8 cellular contexts compared by ENCODE assay signal in genomic region chr5:177455036-177455660, GRCh38. TPM values are rescaled to one million over a fixed set of nuclear protein-coding genes. Genes with fewer than 3 reads are reported as not detected.
A peak's percentile ranks its signal among the peaks of the same experiment; 100 is the strongest.
DNase-seq lines count a peak whose midpoint lies in the region; ATAC-seq and TF ChIP-seq lines count a peak whose summit lies in the region.

No MANE protein-coding gene starts in this region.

- TF ChIP-seq CTCF in AG04449 (IDR thresholded peaks at IDR 0.05; ENCODE audit: insufficient read depth, low read length, missing control alignments) (peak; percentile 74), left lung (IDR thresholded peaks at IDR 0.05) (peak; percentile 61 to 71)

- CTCF ChIA-PET in AG04449 (lab: Yijun Ruan, JAX) = interaction anchor here (0.7 to 21.1 kb wide), 27 partner anchors 10 to 341 kb away, joined by 3 to 412 read pairs (median 7); partner anchors contain the start of genes DBN1, DDX41, F12 and GRK6

- intact Hi-C loops in left lung (cut with DNase I) = loop anchor here (10.0 kb wide), 2 partner anchors 60 to 130 kb away; no protein-coding TSS in a partner anchor

- peaks cover 0 to 42% of the 10 kb centered on the region in 2 donors for H3K27me3 ChIP-seq in left lung

- peak overlapping the region; percentile 72 to 80 for H3K27ac ChIP-seq in left lung

- H3K36me3 ChIP-seq in left lung = peaks cover 0 to 24% of the 10 kb centered on the region in 2 donors

- POLR2A ChIA-PET in AG04449 (lab: Yijun Ruan, JAX) = interaction anchor here (0.8 to 2.9 kb wide), 15 partner anchors 9 to 152 kb away, joined by 3 to 13 read pairs (median 5); partner anchors contain the start of genes DDX41, PDLIM7, PRELID1 and PRR7

- peak overlapping the region; percentile 47 for H3K4me3 ChIP-seq in AG04449 (ENCODE audit: low read depth, low read length)
- H3K4me3 ChIP-seq in left lung = peak overlapping the region; percentile 43 to 64

- DNase-seq in AG04449 (ENCODE audit: low read depth, low spot score) (no peak), NCI-H226 (peak; percentile 69), cerebellum (ENCODE audit: low spot score) (peak; percentile 92), left lung (peak; percentile 84 to 94)
- peak; percentile 89 for DNase-seq in activated CD4-positive, alpha-beta T cell treated with anti-CD3 and anti-CD28 coated beads for 1 hour
- peak; percentile 90 to 93 for DNase-seq in stimulated activated CD4-positive, alpha-beta T cell treated with anti-CD3 and anti-CD28 coated beads, Interleukin-4, amount 100 ng/mL, for 4 hours

- ATAC-seq in GM18858 (IDR thresholded peaks at IDR 0.05; ENCODE audit: unreplicated experiment) (peak; percentile 33), HG03064 (IDR thresholded peaks at IDR 0.05; ENCODE audit: low read depth, unreplicated experiment) (peak; percentile 52), left lung (peak; percentile 70)

- no peaks in the 10 kb centered on the region for H3K9me3 ChIP-seq in left lung

- H3K4me1 ChIP-seq in left lung = peaks cover 8 to 46% of the 10 kb centered on the region in 2 donors

RNA-seq across cellular contexts. Expression of gene PRR7, which starts 8.5 kb away (rescaled TPM):
- total RNA-seq in cerebellum (5.9 TPM), left lung (1 to 10 TPM; 2.7 to 4.1 TPM)

RNA-seq across cellular contexts. Expression of gene DBN1, which starts 18.3 kb away (rescaled TPM):
- total RNA-seq in cerebellum (139 TPM), left lung (10 to 100 TPM; 43.2 to 83.1 TPM)

RNA-seq across cellular contexts. Expression of gene GRK6, which starts 28.7 kb away (rescaled TPM):
- total RNA-seq in cerebellum (16.2 TPM), left lung (10 to 100 TPM; 32.3 to 57.1 TPM)

RNA-seq across cellular contexts. Expression of gene PDLIM7, which starts 42.3 kb away (rescaled TPM):
- 10.4 TPM for total RNA-seq in cerebellum
- 100 to 1,000 TPM; 107 to 141 TPM for total RNA-seq in left lung

RNA-seq across cellular contexts. Expression of gene F12, which starts 45.8 kb away (rescaled TPM):
- 3.3 TPM for total RNA-seq in cerebellum
- 1 to 10 TPM in 1 of 2 donors, under 1 TPM in 1; 0.63 to 1.1 TPM for total RNA-seq in left lung
